ENCODE assay signal across 8 cellular contexts in the genomic region with DNA sequence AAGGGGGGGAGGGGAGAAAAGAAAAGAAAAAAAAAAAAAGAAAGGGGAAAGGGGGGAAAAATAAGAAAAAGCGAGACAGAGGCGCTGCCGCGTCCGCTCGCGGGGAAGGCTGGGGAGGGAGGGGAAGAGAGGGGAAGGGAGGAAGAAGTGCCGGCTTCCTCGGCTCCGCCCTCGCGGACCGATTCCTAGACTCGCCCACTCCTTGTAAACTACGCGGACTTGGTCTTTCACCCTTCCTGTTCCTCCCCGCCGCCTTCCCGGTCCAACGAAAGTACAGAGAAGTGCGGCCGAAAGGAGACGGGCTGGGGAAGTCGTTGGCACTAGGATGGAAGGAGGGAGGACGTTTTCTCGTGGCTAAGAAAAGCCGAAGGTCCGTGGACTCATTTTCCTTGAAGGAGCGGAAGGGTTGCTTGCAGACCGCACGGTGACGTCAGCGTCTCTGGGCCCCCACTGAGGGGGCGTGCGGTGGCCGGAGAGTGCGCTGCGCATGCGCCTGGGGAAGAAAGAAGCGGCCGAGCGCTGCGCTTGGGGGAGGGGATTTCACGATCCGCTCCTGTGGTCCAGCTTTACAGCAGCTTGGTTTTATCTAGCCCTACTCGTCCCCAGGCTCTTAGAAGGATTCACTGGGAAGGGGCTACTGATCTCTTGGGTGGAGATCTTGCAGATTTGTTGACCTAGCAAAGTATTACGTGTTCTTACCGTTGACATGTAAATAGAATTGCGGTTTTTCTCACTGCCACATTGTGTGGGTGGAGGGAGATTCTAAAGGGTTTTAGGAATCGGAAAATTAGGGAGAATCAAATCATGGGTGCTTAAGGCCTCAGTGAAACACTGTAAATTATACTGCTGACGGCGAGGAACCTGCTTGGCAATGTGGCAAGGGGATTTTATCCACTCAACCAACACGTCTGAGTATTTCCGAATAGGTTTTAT. TPM values are rescaled to one million over a fixed set of nuclear protein-coding genes. Genes with fewer than 3 reads are reported as not detected.
DNase-seq lines count a peak whose midpoint lies in the region; ATAC-seq lines count a peak whose summit lies in the region.

A gene with protein sequence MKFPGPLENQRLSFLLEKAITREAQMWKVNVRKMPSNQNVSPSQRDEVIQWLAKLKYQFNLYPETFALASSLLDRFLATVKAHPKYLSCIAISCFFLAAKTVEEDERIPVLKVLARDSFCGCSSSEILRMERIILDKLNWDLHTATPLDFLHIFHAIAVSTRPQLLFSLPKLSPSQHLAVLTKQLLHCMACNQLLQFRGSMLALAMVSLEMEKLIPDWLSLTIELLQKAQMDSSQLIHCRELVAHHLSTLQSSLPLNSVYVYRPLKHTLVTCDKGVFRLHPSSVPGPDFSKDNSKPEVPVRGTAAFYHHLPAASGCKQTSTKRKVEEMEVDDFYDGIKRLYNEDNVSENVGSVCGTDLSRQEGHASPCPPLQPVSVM (minus strand): TSS at position 121 of the 933 bp plus-strand sequence. CDS start 9,627 bp downstream, outside the sequence.

- DNase-seq in C1 segment of cervical spinal cord (lab: John Stamatoyannopoulos, UW), result peak; percentile 87 to 100 (median 98)
- peak; percentile 86 for DNase-seq in NCI-H748 treated with DMSO at 0.1 percent for 48 hours (lab: John Stamatoyannopoulos, UW)
- DNase-seq in activated CD4-positive, alpha-beta T cell treated with anti-CD3 and anti-CD28 coated beads, Interleukin-2, amount 50 U/mL, for 24 hours (ENCODE audit: low read depth in 1 of 2, low spot score in 1 of 2), result peak; percentile 88 to 90
- DNase-seq in dedifferentiated amniotic fluid mesenchymal stem cell (ENCODE audit: extremely low spot score), result peak; percentile 92
- DNase-seq in left lobe of liver (ENCODE audit: low spot score), result peak; percentile 96
- DNase-seq in stimulated activated CD4-positive, alpha-beta T cell treated with anti-CD3 and anti-CD28 coated beads, Interleukin-2, amount 100 ng/mL, for 4 hours (ENCODE audit: low read depth), result peak; percentile 82

- ATAC-seq in GM19395 (IDR thresholded peaks at IDR 0.05; ENCODE audit: unreplicated experiment), result peak; percentile 68
- peak; percentile 42 for ATAC-seq in HG03558 (IDR thresholded peaks at IDR 0.05; ENCODE audit: extremely low read depth, unreplicated experiment)
- peak; percentile 91 for ATAC-seq in left lobe of liver

RNA-seq across cellular contexts. Expression of the gene that starts here (rescaled TPM):
- total RNA-seq in left lobe of liver, result 56.4 TPM

Comparison
In these comparisons a context has a peak if more than half of its experiments do, and no peak if none do; other contexts are left out.
1. Peak in every context shown above with its lines: DNase-seq and ATAC-seq.